Comparison of ENCODE assay signal across 15 cellular contexts in genomic region chr9:121985792-121986494, GRCh38.
DNase-seq lines count a peak whose midpoint lies in the region; ATAC-seq, FAIRE-seq and TF ChIP-seq lines count a peak whose summit lies in the region.
"Had no signal": no experiment of that assay in that cellular context is flagged by ENCODE, and none has a peak within 500 bp of the region (broad histone marks: within the 10 kb centered on the region; RNA-seq: fewer than 3 reads in every experiment).

No MANE protein-coding gene starts in this region.

- CTCF ChIA-PET in K562 (lab: Yijun Ruan, JAX; ENCODE audit: low intra/inter-chr PET ratio): interaction anchor here (0.6 kb wide), 1 partner anchor 1803 kb away, joined by 3 read pairs; no protein-coding TSS in a partner anchor
- CTCF ChIA-PET in CD4-positive, alpha-beta memory T cell (lab: Charles Lee; ENCODE audit: partially characterized antibody): interaction anchor here (0.5 kb wide), 1 partner anchor 818 kb away, joined by 3 read pairs; no protein-coding TSS in a partner anchor
- CTCF ChIA-PET in CD4-positive, alpha-beta T cell (lab: Charles Lee): no interaction called here

- TF ChIP-seq POLR2A in K562 (conservative IDR thresholded peaks at IDR 0.05) (no peak), breast epithelium (IDR thresholded peaks at IDR 0.05) (no peak)

- no peak overlapping the region for H3K4me3 Mint-ChIP-seq in CD4-positive, alpha-beta memory T cell
- H3K4me3 Mint-ChIP-seq in activated naive CD8-positive, alpha-beta T cell treated with anti-CD3 and anti-CD28 coated beads for 36 hours: no peak overlapping the region
- H3K4me3 Mint-ChIP-seq in CD4-positive, alpha-beta T cell: no peak overlapping the region
- H3K4me3 Mint-ChIP-seq: activated T-cell treated with anti-CD3 and anti-CD28 coated beads, Interleukin-2, amount 50 U/mL, for 4 hours; neural crest cell had no signal

- WGBS in K562 (ENCODE audit: insufficient coverage, low coverage, missing lambda C conversion rate): 29% methylated on average over 14 of the region's 14 CpGs
- 88% methylated on average over 14 of the region's 14 CpGs for WGBS in smooth muscle cell (ENCODE audit: low lambda C conversion rate)

- no peak for FAIRE-seq in K562 (lab: Jason Lieb, UNC)

- H3K36me3 ChIP-seq in K562 (ENCODE audit: control insufficient read depth, insufficient read depth, low read length) (no peaks in the 10 kb centered on the region), right atrium auricular region (no peaks in the 10 kb centered on the region), smooth muscle cell (ENCODE audit: low read depth) (no peaks in the 10 kb centered on the region), breast epithelium (no peaks in the 10 kb centered on the region)
- no peaks in the 10 kb centered on the region for H3K36me3 ChIP-seq in CD4-positive, alpha-beta memory T cell (ENCODE audit: insufficient read depth, low read length)

- H3K4me1 ChIP-seq in K562 (replicated peaks in 1 of 2; ENCODE audit: control insufficient read depth in 2 of 2, insufficient read depth in 2 of 2, low read length in 2 of 2) (no peaks in the 10 kb centered on the region), right atrium auricular region (peaks cover 0 to 24% of the 10 kb centered on the region in 2 donors), smooth muscle cell (ENCODE audit: low read depth) (no peaks in the 10 kb centered on the region), breast epithelium (peaks cover 0 to 6% of the 10 kb centered on the region in 2 donors)
- H3K4me1 ChIP-seq in CD4-positive, alpha-beta memory T cell (ENCODE audit: insufficient read depth, low read length): no peaks in the 10 kb centered on the region

- peaks cover 5 to 42% of the 10 kb centered on the region in 2 donors for H3K36me3 Mint-ChIP-seq in CD4-positive, alpha-beta memory T cell
- H3K36me3 Mint-ChIP-seq in activated naive CD8-positive, alpha-beta T cell treated with anti-CD3 and anti-CD28 coated beads for 36 hours: peaks cover 15% of the 10 kb centered on the region
- H3K36me3 Mint-ChIP-seq in CD4-positive, alpha-beta T cell (ENCODE audit: low read depth): peaks cover 18% of the 10 kb centered on the region

- H4K20me1 ChIP-seq in K562 (replicated peaks; ENCODE audit: control insufficient read depth, insufficient read depth, low read length) (peaks cover 3% of the 10 kb centered on the region; the same call in 1 of the 2 replicates), smooth muscle cell (ENCODE audit: low read depth) (no peaks in the 10 kb centered on the region)

- DNase-seq in Daoy (ENCODE audit: low read depth): peak; percentile 25
- DNase-seq in K562 (ENCODE audit: extremely low read depth in 1 of 4, low spot score in 3 of 4): peak in 2 of 4 experiments; percentile 5 to 23
- peak; percentile 87 for DNase-seq in right atrium auricular region (ENCODE audit: low spot score)
- no peak for DNase-seq in smooth muscle cell (lab: John Stamatoyannopoulos, UW; ENCODE audit: unreplicated experiment)
- DNase-seq in CD4-positive, alpha-beta memory T cell: no peak
- DNase-seq in activated naive CD8-positive, alpha-beta T cell treated with anti-CD3 and anti-CD28 coated beads for 36 hours: no peak
- no peak for DNase-seq in CD4-positive, alpha-beta T cell
- no peak for DNase-seq in breast epithelium (ENCODE audit: low spot score in 2 of 2)
- DNase-seq: activated T-cell treated with anti-CD3 and anti-CD28 coated beads, Interleukin-2, amount 50 U/mL, for 4 hours; COR-L47; esophagus squamous epithelium; NCI-H748 treated with DMSO at 0.1 percent for 48 hours; stimulated activated CD4-positive, alpha-beta T cell treated with anti-CD3 and anti-CD28 coated beads, Interleukin-15, amount 100 ng/mL, for 24 hours had no signal

- intact Hi-C loops in K562 (cut with micrococcal nuclease) (no loop called here), breast epithelium (cut with DNase I; ENCODE audit: low total_unique reads) (no loop called here)
- intact Hi-C loops in CD4-positive, alpha-beta memory T cell (cut with micrococcal nuclease): no loop called here
- intact Hi-C loops in CD4-positive, alpha-beta T cell (cut with DNase I, micrococcal nuclease): no loop called here

- BruUV-seq in K562 (replicated peaks; lab: Mats Ljungman, UMichigan): no TSS peak

- no peaks in the 10 kb centered on the region for H3K9me3 ChIP-seq in K562 (replicated peaks; ENCODE audit: control insufficient read depth, insufficient read depth, low read depth, low read length)
- no peaks in the 10 kb centered on the region for H3K9me3 ChIP-seq in right atrium auricular region
- H3K9me3 ChIP-seq in smooth muscle cell (replicated peaks; ENCODE audit: low read depth): no peaks in the 10 kb centered on the region
- H3K9me3 ChIP-seq in CD4-positive, alpha-beta memory T cell (ENCODE audit: control insufficient read depth in 1 of 2, low read length in 2 of 2): no peaks in the 10 kb centered on the region
- peaks cover 6% of the 10 kb centered on the region for H3K9me3 ChIP-seq in CD4-positive, alpha-beta T cell (ENCODE audit: control insufficient read depth, low read length)
- no peaks in the 10 kb centered on the region for H3K9me3 ChIP-seq in breast epithelium
- H3K9me3 ChIP-seq: esophagus squamous epithelium had no signal

- ATAC-seq in K562: peak; percentile 78
- ATAC-seq in CD4-positive, alpha-beta T cell (ENCODE audit: poor library complexity): no peak
- ATAC-seq: activated CD4-positive, CD25-positive, alpha-beta regulatory T cell treated with anti-CD3 and anti-CD28 coated beads, Interleukin-2, amount 50 U/mL, for 24 hours; activated T-cell treated with anti-CD3 and anti-CD28 coated beads, Interleukin-2, amount 50 U/mL, for 4 hours had no signal

- H3K4me3 ChIP-seq in K562 (no peak overlapping the region), right atrium auricular region (no peak overlapping the region), smooth muscle cell (no peak overlapping the region), breast epithelium (no peak overlapping the region)
- H3K4me3 ChIP-seq in CD4-positive, alpha-beta memory T cell (ENCODE audit: low read length in 2 of 2): no peak overlapping the region
- H3K4me3 ChIP-seq: esophagus squamous epithelium had no signal

- H3K9ac ChIP-seq in K562 (ENCODE audit: insufficient read depth in 1 of 2, low read depth in 2 of 2, low read length in 2 of 2) (no peak overlapping the region), smooth muscle cell (ENCODE audit: low read depth) (no peak overlapping the region)

- no peak overlapping the region for H3K27ac Mint-ChIP-seq in CD4-positive, alpha-beta memory T cell
- no peak overlapping the region for H3K27ac Mint-ChIP-seq in activated naive CD8-positive, alpha-beta T cell treated with anti-CD3 and anti-CD28 coated beads for 36 hours
- H3K27ac Mint-ChIP-seq in CD4-positive, alpha-beta T cell: no peak overlapping the region

- TF ChIP-seq CTCF in K562 (IDR thresholded peaks at IDR 0.05 in 2 of 3, conservative IDR thresholded peaks at IDR 0.05 in 1 of 3; ENCODE audit: insufficient read depth in 2 of 3, low read depth in 1 of 3, low read length in 3 of 3) (peak; percentile 4 to 24 (median 8); a peak in 1 of 6 replicates), right atrium auricular region (IDR thresholded peaks at IDR 0.05) (peak in 1 of 2 donors; percentile 23), smooth muscle cell (IDR thresholded peaks at IDR 0.05; ENCODE audit: borderline replicate concordance, insufficient read depth, poor library complexity, severe bottlenecking) (no peak), breast epithelium (IDR thresholded peaks at IDR 0.05) (no peak)
- TF ChIP-seq CTCF in CD4-positive, alpha-beta T cell (IDR thresholded peaks at IDR 0.05): no peak

- H3F3A ChIP-seq in smooth muscle cell (ENCODE audit: low read depth): no peaks in the 10 kb centered on the region

- H2AFZ ChIP-seq in K562 (ENCODE audit: low read depth, low read length): no peak overlapping the region
- no peak overlapping the region for H2AFZ ChIP-seq in smooth muscle cell (ENCODE audit: low read depth)

- no peaks in the 10 kb centered on the region for H3K27me3 Mint-ChIP-seq in CD4-positive, alpha-beta memory T cell
- H3K27me3 Mint-ChIP-seq in activated naive CD8-positive, alpha-beta T cell treated with anti-CD3 and anti-CD28 coated beads for 36 hours: peaks cover 3% of the 10 kb centered on the region
- H3K27me3 Mint-ChIP-seq in CD4-positive, alpha-beta T cell: no peaks in the 10 kb centered on the region

- H3K4me2 ChIP-seq in K562 (ENCODE audit: insufficient read depth, low read length) (no peak overlapping the region), smooth muscle cell (no peak overlapping the region)

- H3K27ac ChIP-seq in K562 (ENCODE audit: extremely low read depth, low read depth, low read length): no peak overlapping the region
- peak overlapping the region; percentile 31 to 63 for H3K27ac ChIP-seq in right atrium auricular region
- peak overlapping the region; percentile 82 for H3K27ac ChIP-seq in smooth muscle cell (ENCODE audit: low read depth)
- no peak overlapping the region for H3K27ac ChIP-seq in CD4-positive, alpha-beta memory T cell (ENCODE audit: low read depth, low read length)
- H3K27ac ChIP-seq in CD4-positive, alpha-beta T cell (ENCODE audit: low read depth, low read length): no peak overlapping the region
- H3K27ac ChIP-seq in breast epithelium: no peak overlapping the region

- POLR2A ChIA-PET in K562 (lab: Yijun Ruan, JAX): interaction anchor here (0.9 kb wide), 1 partner anchor 183 kb away, joined by 3 read pairs; no protein-coding TSS in a partner anchor
- POLR2A ChIA-PET in CD4-positive, alpha-beta memory T cell (lab: Charles Lee; ENCODE audit: partially characterized antibody): no interaction called here
- POLR2A ChIA-PET in CD4-positive, alpha-beta T cell (lab: Charles Lee): no interaction called here

- no peaks in the 10 kb centered on the region for H3K9me1 ChIP-seq in K562 (ENCODE audit: control insufficient read depth, insufficient read depth, low read length)

- H3K79me2 ChIP-seq in K562 (ENCODE audit: control insufficient read depth, insufficient read depth, low read length) (no peaks in the 10 kb centered on the region), smooth muscle cell (ENCODE audit: low read depth) (no peaks in the 10 kb centered on the region)

- H3K4me1 Mint-ChIP-seq in CD4-positive, alpha-beta memory T cell: no peaks in the 10 kb centered on the region
- no peaks in the 10 kb centered on the region for H3K4me1 Mint-ChIP-seq in activated naive CD8-positive, alpha-beta T cell treated with anti-CD3 and anti-CD28 coated beads for 36 hours
- H3K4me1 Mint-ChIP-seq in CD4-positive, alpha-beta T cell (ENCODE audit: low read depth): no peaks in the 10 kb centered on the region
- H3K4me1 Mint-ChIP-seq: neural crest cell had no signal

- TF ChIP-seq RAD21 in K562 (CRISPR knock-in tag; conservative IDR thresholded peaks at IDR 0.05 in 1 of 2, IDR thresholded peaks at IDR 0.05 in 1 of 2): no peak

- H3K27me3 ChIP-seq in K562 (ENCODE audit: control insufficient read depth in 2 of 2, insufficient read depth in 2 of 2, low read length in 2 of 2): peaks cover 0 to 4% of the 10 kb centered on the region in 2 experiments; a peak in 1 of 5 replicates
- H3K27me3 ChIP-seq in right atrium auricular region: no peaks in the 10 kb centered on the region
- H3K27me3 ChIP-seq in smooth muscle cell (ENCODE audit: low read depth): no peaks in the 10 kb centered on the region
- H3K27me3 ChIP-seq in CD4-positive, alpha-beta memory T cell (ENCODE audit: insufficient read depth, low read length): no peaks in the 10 kb centered on the region
- no peaks in the 10 kb centered on the region for H3K27me3 ChIP-seq in CD4-positive, alpha-beta T cell (ENCODE audit: control insufficient read depth, insufficient read depth, low read length)
- no peaks in the 10 kb centered on the region for H3K27me3 ChIP-seq in breast epithelium
- H3K27me3 ChIP-seq: esophagus squamous epithelium had no signal

- in situ Hi-C loops in K562 (cut with MboI): no loop called here

- TF ChIP-seq EP300 in K562 (IDR thresholded peaks at IDR 0.05; ENCODE audit: low read length): no peak

- H3K9me3 Mint-ChIP-seq in CD4-positive, alpha-beta memory T cell: peaks cover 5 to 16% (median 9%) of the 10 kb centered on the region in 8 donors
- H3K9me3 Mint-ChIP-seq in activated naive CD8-positive, alpha-beta T cell treated with anti-CD3 and anti-CD28 coated beads for 36 hours: peaks cover 7% of the 10 kb centered on the region
- peaks cover 6% of the 10 kb centered on the region for H3K9me3 Mint-ChIP-seq in CD4-positive, alpha-beta T cell

Comparison
In these comparisons a context has a peak if more than half of its experiments do, and no peak if none do; other contexts are left out.
1. DNase-seq: peak in Daoy (single experiment) and right atrium auricular region (single experiment); none in smooth muscle cell (single experiment), CD4-positive, alpha-beta memory T cell (0 of 5), activated naive CD8-positive, alpha-beta T cell treated with anti-CD3 and anti-CD28 coated beads for 36 hours (single experiment), CD4-positive, alpha-beta T cell (0 of 10) and breast epithelium (0 of 2).
2. H3K27ac ChIP-seq: peak in right atrium auricular region (2 of 2) and smooth muscle cell (single experiment); none in K562 (single experiment), CD4-positive, alpha-beta memory T cell (single experiment), CD4-positive, alpha-beta T cell (single experiment) and breast epithelium (0 of 2).
3. CTCF ChIP-seq: peak in K562 (3 of 3); none in smooth muscle cell (single experiment), CD4-positive, alpha-beta T cell (single experiment) and breast epithelium (0 of 3).